ENCODE assay signal across 8 cellular contexts in the genomic region with DNA sequence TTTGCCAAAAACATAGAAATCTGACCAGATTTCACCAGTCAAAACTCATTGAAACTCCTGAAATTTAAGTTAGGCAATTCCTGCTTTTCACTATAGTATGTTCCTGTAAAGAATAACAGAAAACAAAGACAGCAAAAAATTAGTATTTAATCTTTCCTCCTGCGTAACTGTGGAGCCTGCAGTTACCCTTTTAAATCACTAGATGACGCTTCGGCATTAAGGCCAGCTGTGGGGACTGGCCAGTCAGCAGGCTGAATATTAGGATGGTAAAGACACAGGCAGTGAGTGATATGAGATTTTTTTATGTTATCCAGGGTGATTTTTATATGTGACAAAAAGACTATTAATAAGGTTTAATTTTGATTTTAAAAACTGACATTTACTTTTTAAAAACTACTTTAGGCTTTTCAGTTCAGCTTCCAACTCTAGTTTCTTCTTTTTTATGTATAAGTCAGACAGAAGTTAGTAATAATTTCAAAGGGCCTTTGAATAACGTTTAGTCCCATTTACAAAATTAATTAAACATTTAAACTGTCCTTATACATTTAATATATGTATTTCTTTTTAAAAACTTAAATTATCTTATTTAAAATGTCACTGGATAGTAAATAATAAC.
DNase-seq lines count a peak whose midpoint lies in the region; ATAC-seq, FAIRE-seq and TF ChIP-seq lines count a peak whose summit lies in the region.

No MANE protein-coding gene starts in this region.

- peak; percentile 59 for ATAC-seq in HG03039 (IDR thresholded peaks at IDR 0.05; ENCODE audit: unreplicated experiment)

- POLR2A ChIA-PET in AG04449 (lab: Yijun Ruan, JAX): no interaction called here

- H2BK15ac ChIP-seq in mesendoderm (replicated peaks; ENCODE audit: low read depth): no peak overlapping the region

- no peak overlapping the region for H3K18ac ChIP-seq in mesendoderm (ENCODE audit: low read length)

- no peaks in the 10 kb centered on the region for H3K79me1 ChIP-seq in mesendoderm (ENCODE audit: low read length)

- H3K36me3 ChIP-seq in mesendoderm (ENCODE audit: control insufficient read depth, insufficient read depth, low read length): no peaks in the 10 kb centered on the region

- no CpG with 5 or more reads among the region's 4 CpGs for WGBS in mesendoderm (ENCODE audit: extremely low coverage, insufficient coverage, low lambda C conversion rate)

- no peaks in the 10 kb centered on the region for H3K27me3 ChIP-seq in mesendoderm (ENCODE audit: insufficient read depth, low read length, poor library complexity)

- CTCF ChIA-PET in AG04449 (lab: Yijun Ruan, JAX): interaction anchor here (0.7 to 3.3 kb wide), 9 partner anchors 8 to 438 kb away, joined by 3 to 35 read pairs (median 4); partner anchors contain the start of gene PPM1L

- no peak overlapping the region for H2AK5ac ChIP-seq in mesendoderm (ENCODE audit: low read length)

- peak; percentile 73 for TF ChIP-seq CTCF in AG04449 (IDR thresholded peaks at IDR 0.05; ENCODE audit: insufficient read depth, low read length, missing control alignments)

- H3K4me3 ChIP-seq in AG04449 (ENCODE audit: low read depth, low read length) (no peak overlapping the region), mesendoderm (ENCODE audit: low read length) (no peak overlapping the region)

- H3K4ac ChIP-seq in mesendoderm (ENCODE audit: low read depth, low read length): no peak overlapping the region

- H3K4me1 ChIP-seq in mesendoderm (ENCODE audit: control insufficient read depth, low read depth, low read length): no peaks in the 10 kb centered on the region

- TF ChIP-seq POLR2A in GM12892 (IDR thresholded peaks at IDR 0.05; ENCODE audit: low read depth, low read length): no peak

- H3K4me2 ChIP-seq in mesendoderm (ENCODE audit: low read length): no peak overlapping the region

- H3K79me2 ChIP-seq in mesendoderm (ENCODE audit: control insufficient read depth, insufficient read depth, low read length): no peaks in the 10 kb centered on the region

- H3K23ac ChIP-seq in mesendoderm (ENCODE audit: low read length): no peak overlapping the region

- no peak overlapping the region for H3K9ac ChIP-seq in mesendoderm (ENCODE audit: low read length)

- DNase-seq in AG04449 (ENCODE audit: low read depth, low spot score) (no peak), GM12892 (ENCODE audit: insufficient read length) (peak; percentile 5), NOMO-1 treated with DMSO at 0.1 percent for 48 hours (lab: John Stamatoyannopoulos, UW; ENCODE audit: unreplicated experiment) (peak; percentile 41), dedifferentiated amniotic fluid mesenchymal stem cell (ENCODE audit: extremely low spot score) (peak; percentile 55), mesendoderm (peak; percentile 48), T-helper 9 cell (no peak), NCI-H345 treated with DMSO at 0.1 percent for 48 hours (lab: John Stamatoyannopoulos, UW; ENCODE audit: unreplicated experiment) (no peak)

- H2BK5ac ChIP-seq in mesendoderm (ENCODE audit: low read length): no peak overlapping the region

- no peak overlapping the region for H2BK120ac ChIP-seq in mesendoderm (ENCODE audit: low read depth, low read length)

- no peak for FAIRE-seq in GM12892 (lab: Jason Lieb, UNC)

- H4K8ac ChIP-seq in mesendoderm (ENCODE audit: low read depth, low read length): no peak overlapping the region

- H3K56ac ChIP-seq in mesendoderm (ENCODE audit: low read length): no peak overlapping the region

- no peak overlapping the region for H4K5ac ChIP-seq in mesendoderm (ENCODE audit: low read length)

- H3K27ac ChIP-seq in mesendoderm (ENCODE audit: low read depth, low read length): no peak overlapping the region

Comparison
In these comparisons a context has a peak if more than half of its experiments do, and no peak if none do; other contexts are left out.
1. DNase-seq: peak in GM12892 (single experiment), NOMO-1 treated with DMSO at 0.1 percent for 48 hours (single experiment), dedifferentiated amniotic fluid mesenchymal stem cell (single experiment) and mesendoderm (single experiment); none in AG04449 (single experiment), T-helper 9 cell (single experiment) and NCI-H345 treated with DMSO at 0.1 percent for 48 hours (single experiment).